In the genomic region with DNA sequence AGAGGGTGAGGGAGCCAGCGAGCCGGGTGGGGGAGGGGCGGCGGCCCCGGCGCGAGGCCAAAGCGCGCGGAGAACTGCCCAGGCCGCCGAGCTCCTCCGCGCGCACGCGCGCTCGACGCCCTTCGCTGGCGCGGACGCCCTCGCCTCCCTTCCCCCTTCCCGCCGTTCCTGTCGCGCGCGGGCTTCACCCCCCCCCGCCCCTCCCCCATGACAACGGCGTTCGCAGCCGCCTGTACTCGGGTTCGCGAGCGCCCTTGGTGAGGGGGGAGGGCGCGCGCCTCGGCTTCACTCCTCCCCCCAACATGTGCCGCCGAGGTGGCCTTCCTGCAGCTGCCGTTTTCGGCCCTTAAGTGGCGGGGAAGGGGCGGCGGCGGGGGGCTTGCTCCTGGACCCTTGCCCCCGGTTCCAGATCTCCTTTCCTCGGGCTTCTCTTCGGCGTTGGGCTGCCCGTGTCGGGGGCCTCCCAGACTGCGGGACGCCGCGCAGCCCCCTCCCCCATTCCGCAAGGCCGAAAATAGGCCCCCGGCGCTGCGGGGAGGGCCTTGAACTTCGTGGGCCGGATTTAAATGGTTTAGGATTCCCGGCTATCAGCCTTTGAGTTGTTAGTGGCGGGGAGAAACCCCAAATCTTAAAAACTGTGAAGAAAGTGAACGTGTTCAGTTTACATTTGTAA, we compare ENCODE assay signal across 8 cellular contexts.
DNase-seq lines count a peak whose midpoint lies in the region; ATAC-seq and TF ChIP-seq lines count a peak whose summit lies in the region.

No MANE protein-coding gene starts in this region.

- no peaks in the 10 kb centered on the region for H3K27me3 ChIP-seq in rectal smooth muscle tissue (ENCODE audit: control insufficient read depth, insufficient read depth, low read length)

- DNase-seq in GDM1 (lab: John Stamatoyannopoulos, UW), result peak; percentile 82
- DNase-seq in KBM-7, result peak; percentile 43
- DNase-seq in RKO (ENCODE audit: low spot score), result peak; percentile 91
- DNase-seq in astrocyte of the cerebellum (ENCODE audit: low read depth), result peak; percentile 37
- DNase-seq in hippocampal formation (lab: John Stamatoyannopoulos, UW), result peak; percentile 68 to 88
- DNase-seq in activated effector memory CD4-positive, alpha-beta T cell treated with anti-CD3 and anti-CD28 coated beads, Interleukin-2, amount 50 U/mL, for 16 hours, result no peak

- no peak for TF ChIP-seq CTCF in astrocyte of the cerebellum (IDR thresholded peaks at IDR 0.05; ENCODE audit: low read depth, low read length, missing control alignments)

- H3K36me3 ChIP-seq in rectal smooth muscle tissue (ENCODE audit: control insufficient read depth, insufficient read depth, low read length), result peaks cover 15% of the 10 kb centered on the region

- H3K27ac ChIP-seq in rectal smooth muscle tissue (ENCODE audit: low read depth, low read length), result peak overlapping the region; percentile 100

- H3K4me3 ChIP-seq in astrocyte of the cerebellum (ENCODE audit: low read depth, low read length) (peak overlapping the region; percentile 93), rectal smooth muscle tissue (ENCODE audit: low read length) (peak overlapping the region; percentile 98)

- ATAC-seq in GM21723 (IDR thresholded peaks at IDR 0.05; ENCODE audit: unreplicated experiment), result peak; percentile 45

- H3K9ac ChIP-seq in rectal smooth muscle tissue (ENCODE audit: low read length), result peak overlapping the region; percentile 98

- peaks cover 24% of the 10 kb centered on the region for H3K4me1 ChIP-seq in rectal smooth muscle tissue (ENCODE audit: control insufficient read depth, insufficient read depth, low read length)

- in situ Hi-C loops in KBM-7 (cut with MboI; ENCODE audit: low pct_unique_long_range_greater_than_20kb, low sequenced_read_pairs) (no loop called here), astrocyte of the cerebellum (cut with HindIII; ENCODE audit: low sequenced_read_pairs) (no loop called here)
